Comparison of ENCODE assay signal across 8 cellular contexts in the genomic region with DNA sequence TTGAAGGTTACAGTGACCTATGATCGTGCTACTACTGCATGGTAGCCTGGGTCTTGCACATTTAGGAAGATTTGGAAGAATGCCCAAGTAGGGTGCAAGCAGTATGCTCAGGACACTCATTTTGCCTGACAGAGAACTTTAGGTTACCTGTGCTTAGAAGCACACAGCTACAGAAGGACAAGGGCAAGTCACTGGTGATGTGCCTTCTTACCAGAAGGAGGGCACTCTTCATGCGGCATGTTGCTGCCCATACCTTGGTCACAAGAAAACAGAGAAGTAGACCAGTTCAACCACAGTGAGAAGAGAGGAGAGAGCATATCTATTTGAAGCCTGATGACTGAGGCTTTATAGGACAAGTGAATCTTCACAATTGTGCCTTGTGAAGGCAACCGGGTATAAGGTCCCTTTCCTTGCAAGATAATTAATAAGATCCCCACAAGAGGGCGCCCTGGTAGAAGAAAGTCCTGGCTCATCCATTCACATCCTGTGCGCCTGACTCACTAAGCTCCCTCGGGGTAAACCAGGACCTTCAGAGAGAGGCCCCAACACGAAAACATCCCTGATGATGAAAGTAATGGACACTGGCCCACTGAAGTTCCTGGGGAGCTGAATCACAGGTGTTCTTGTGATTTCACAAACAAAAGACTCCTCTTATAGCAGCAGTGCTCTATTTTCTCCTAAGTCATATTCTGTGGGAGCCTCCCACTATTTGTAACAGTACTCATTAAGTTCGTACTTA. TPM values are rescaled to one million over a fixed set of nuclear protein-coding genes. Genes with fewer than 3 reads are reported as not detected.
DNase-seq lines count a peak whose midpoint lies in the region; ATAC-seq and TF ChIP-seq lines count a peak whose summit lies in the region.

No MANE protein-coding gene starts in this region.

- peaks cover 13% of the 10 kb centered on the region for H3K4me1 ChIP-seq in skeletal muscle satellite cell (ENCODE audit: control insufficient read depth, insufficient read depth, low read length)

- no peaks in the 10 kb centered on the region for H3K27me3 Mint-ChIP-seq in T-helper 2 cell treated with Interferon-gamma antibody and Interleukin-4, amounts not matched to agents 5 μg/mL and 100 μg/mL, for 36 hours (ENCODE audit: low read depth)

- peak overlapping the region; percentile 46 for H3K4me2 ChIP-seq in skeletal muscle satellite cell (ENCODE audit: low read length)

- H3K9ac ChIP-seq in skeletal muscle satellite cell (ENCODE audit: low read depth, low read length): peak overlapping the region; percentile 25

- no peaks in the 10 kb centered on the region for H3K9me3 ChIP-seq in skeletal muscle satellite cell (replicated peaks; ENCODE audit: low read length)

- H3K27me3 ChIP-seq in skeletal muscle satellite cell (ENCODE audit: control insufficient read depth, insufficient read depth, low read length): no peaks in the 10 kb centered on the region

- H3K9me3 Mint-ChIP-seq in T-helper 2 cell treated with Interferon-gamma antibody and Interleukin-4, amounts not matched to agents 5 μg/mL and 100 μg/mL, for 36 hours: no peaks in the 10 kb centered on the region

- H3K36me3 Mint-ChIP-seq in T-helper 2 cell treated with Interferon-gamma antibody and Interleukin-4, amounts not matched to agents 5 μg/mL and 100 μg/mL, for 36 hours (ENCODE audit: low read depth): no peaks in the 10 kb centered on the region

- H3K4me1 Mint-ChIP-seq in T-helper 2 cell treated with Interferon-gamma antibody and Interleukin-4, amounts not matched to agents 5 μg/mL and 100 μg/mL, for 36 hours (ENCODE audit: low read depth): peaks cover 18% of the 10 kb centered on the region

- H3K4me3 ChIP-seq in astrocyte of the cerebellum (ENCODE audit: low read depth, low read length) (no peak overlapping the region), skeletal muscle satellite cell (ENCODE audit: low read length) (no peak overlapping the region)

- peak; percentile 87 for ATAC-seq in HG02763 (IDR thresholded peaks at IDR 0.05; ENCODE audit: unreplicated experiment)

- in situ Hi-C loops in astrocyte of the cerebellum (cut with HindIII; ENCODE audit: low sequenced_read_pairs): no loop called here

- peak overlapping the region; percentile 11 for H3K4me3 Mint-ChIP-seq in T-helper 2 cell treated with Interferon-gamma antibody and Interleukin-4, amounts not matched to agents 5 μg/mL and 100 μg/mL, for 36 hours

- DNase-seq in NCI-H1417 (lab: John Stamatoyannopoulos, UW): peak; percentile 52 to 81 (median 75)
- no peak for DNase-seq in NCI-H1417 treated with DMSO at 0.1 percent for 48 hours (lab: John Stamatoyannopoulos, UW)
- DNase-seq in NCI-H146 (lab: John Stamatoyannopoulos, UW): peak; percentile 69
- DNase-seq in T-helper 2 cell treated with Interferon-gamma antibody and Interleukin-4, amounts not matched to agents 5 μg/mL and 100 μg/mL, for 36 hours (ENCODE audit: low spot score): peak; percentile 69
- DNase-seq in astrocyte of the cerebellum (ENCODE audit: low read depth): peak; percentile 92
- peak in 44 of 51 donors; percentile 1 to 84 (median 41) for DNase-seq in hypothalamus (lab: John Stamatoyannopoulos, UW)

- peak; percentile 57 for TF ChIP-seq CTCF in astrocyte of the cerebellum (IDR thresholded peaks at IDR 0.05; ENCODE audit: low read depth, low read length, missing control alignments)

- no peak overlapping the region for H3K27ac Mint-ChIP-seq in T-helper 2 cell treated with Interferon-gamma antibody and Interleukin-4, amounts not matched to agents 5 μg/mL and 100 μg/mL, for 36 hours

- H3K36me3 ChIP-seq in skeletal muscle satellite cell (ENCODE audit: insufficient read depth, low read length): no peaks in the 10 kb centered on the region

RNA-seq across cellular contexts. Expression of a gene that starts 38.1 kb away (rescaled TPM):
- total RNA-seq in skeletal muscle satellite cell (2012; rRNA removed): 49.1 and 74.8 TPM in 2 replicates
